20 cellular contexts compared by ENCODE assay signal in the genomic region with DNA sequence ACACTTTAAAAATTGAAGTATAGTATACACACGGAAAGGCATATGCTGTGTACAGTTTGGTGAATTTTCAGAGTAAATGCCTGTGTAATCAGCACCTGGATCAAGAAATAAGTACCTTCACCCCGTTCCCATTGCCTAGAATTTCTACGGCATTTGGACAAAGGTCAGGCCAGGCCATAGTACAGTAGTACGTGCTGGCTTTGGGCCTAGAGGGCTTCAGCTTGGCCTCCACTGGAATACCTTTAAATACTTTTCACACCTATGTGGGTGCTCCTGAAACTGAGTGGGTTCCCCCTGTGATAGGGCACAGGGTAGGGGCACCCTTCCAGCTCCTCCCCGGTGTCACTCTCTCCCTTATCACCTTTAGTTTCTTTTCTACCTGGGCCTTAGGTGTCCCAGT.
"Had no signal": no experiment of that assay in that cellular context is flagged by ENCODE, and none has a peak within 500 bp of the region (broad histone marks: within the 10 kb centered on the region; RNA-seq: fewer than 3 reads in every experiment).

No MANE protein-coding gene starts in this region.

- H3K4me1 Mint-ChIP-seq: activated CD4-positive, alpha-beta T cell treated with anti-CD3 and anti-CD28 coated beads, Interleukin-2, amount 10 ng/mL, durations not matched to agents 7 days and 5 days had no signal

- H3K27ac ChIP-seq: left lung, ovary, psoas muscle, thoracic aorta had no signal

- H3K4me3 ChIP-seq: left lung, mucosa of descending colon, ovary, psoas muscle, smooth muscle cell, thoracic aorta had no signal

- H3K27ac Mint-ChIP-seq: activated CD4-positive, alpha-beta T cell treated with anti-CD3 and anti-CD28 coated beads, Interleukin-2, amount 10 ng/mL, durations not matched to agents 7 days and 5 days; activated CD8-positive, alpha-beta T cell treated with anti-CD3 and anti-CD28 coated beads, Interleukin-2, amount 10 ng/mL, durations not matched to agents 7 days and 5 days; dendritic cell treated with granulocyte-macrophage colony-stimulating factor and Interleukin-4, amounts not matched to agents 40 ng/mL and 50 ng/mL, for 4 days; memory B cell; stimulated activated naive B cell treated with anti-CD40 and anti-IgM and Interleukin-4, amounts not matched to agents 10 μg/mL and 1 μg/mL and 100 μg/mL, for 72 hours; T-cell had no signal

- H3K36me3 ChIP-seq: ovary, thoracic aorta had no signal

- H3K9me3 Mint-ChIP-seq: activated CD4-positive, alpha-beta T cell treated with anti-CD3 and anti-CD28 coated beads, Interleukin-2, amount 10 ng/mL, durations not matched to agents 7 days and 5 days; dendritic cell treated with granulocyte-macrophage colony-stimulating factor and Interleukin-4, amounts not matched to agents 40 ng/mL and 50 ng/mL, for 4 days; effector memory CD8-positive, alpha-beta T cell; memory B cell; naive B cell; stimulated activated naive B cell treated with anti-CD40 and anti-IgM and Interleukin-4, amounts not matched to agents 10 μg/mL and 1 μg/mL and 100 μg/mL, for 72 hours; T-cell had no signal

- H3K27me3 ChIP-seq: left lung, ovary had no signal

- H3K27me3 Mint-ChIP-seq: activated CD4-positive, alpha-beta T cell treated with anti-CD3 and anti-CD28 coated beads, Interleukin-2, amount 10 ng/mL, durations not matched to agents 7 days and 5 days; activated naive CD8-positive, alpha-beta T cell; dendritic cell treated with granulocyte-macrophage colony-stimulating factor and Interleukin-4, amounts not matched to agents 40 ng/mL and 50 ng/mL, for 4 days; effector memory CD8-positive, alpha-beta T cell; memory B cell; naive B cell; stimulated activated naive B cell treated with anti-CD40 and anti-IgM and Interleukin-4, amounts not matched to agents 10 μg/mL and 1 μg/mL and 100 μg/mL, for 72 hours; T-cell had no signal

- ATAC-seq: activated CD8-positive, alpha-beta T cell treated with anti-CD3 and anti-CD28 coated beads, Interleukin-2, amount 10 ng/mL, durations not matched to agents 7 days and 5 days; effector memory CD8-positive, alpha-beta T cell; left lung; mucosa of descending colon; psoas muscle; right cardiac atrium; SK-N-SH treated with all-trans-retinoic acid at 6 μM for 48 hours; stimulated activated naive B cell treated with anti-CD40 and anti-IgM and Interleukin-4, amounts not matched to agents 10 μg/mL and 1 μg/mL and 100 μg/mL, for 72 hours; T-cell had no signal

- H3K36me3 Mint-ChIP-seq: activated naive CD8-positive, alpha-beta T cell; naive B cell had no signal

- H3K4me3 Mint-ChIP-seq: activated CD4-positive, alpha-beta T cell treated with anti-CD3 and anti-CD28 coated beads, Interleukin-2, amount 10 ng/mL, durations not matched to agents 7 days and 5 days; activated CD8-positive, alpha-beta T cell treated with anti-CD3 and anti-CD28 coated beads, Interleukin-2, amount 10 ng/mL, durations not matched to agents 7 days and 5 days; activated naive CD8-positive, alpha-beta T cell; dendritic cell treated with granulocyte-macrophage colony-stimulating factor and Interleukin-4, amounts not matched to agents 40 ng/mL and 50 ng/mL, for 4 days; effector memory CD8-positive, alpha-beta T cell; memory B cell; naive B cell; stimulated activated naive B cell treated with anti-CD40 and anti-IgM and Interleukin-4, amounts not matched to agents 10 μg/mL and 1 μg/mL and 100 μg/mL, for 72 hours; T-cell had no signal

- H3K9me3 ChIP-seq: left lung, mucosa of descending colon, ovary, psoas muscle, thoracic aorta had no signal

- DNase-seq: activated CD4-positive, alpha-beta T cell treated with anti-CD3 and anti-CD28 coated beads, Interleukin-2, amount 10 ng/mL, durations not matched to agents 7 days and 5 days; activated CD8-positive, alpha-beta T cell treated with anti-CD3 and anti-CD28 coated beads, Interleukin-2, amount 10 ng/mL, durations not matched to agents 7 days and 5 days; effector memory CD8-positive, alpha-beta T cell; foreskin fibroblast; kidney; left lung; mucosa of descending colon; naive B cell; ovary; psoas muscle; right cardiac atrium; stimulated activated CD4-positive, alpha-beta T cell treated with anti-CD3 and anti-CD28 coated beads, Interleukin-4, amount 100 ng/mL, for 24 hours; stimulated activated naive B cell treated with anti-CD40 and anti-IgM and Interleukin-4, amounts not matched to agents 10 μg/mL and 1 μg/mL and 100 μg/mL, for 72 hours; T-cell had no signal
